ENCODE assay signal across 9 cellular contexts in the genomic region with DNA sequence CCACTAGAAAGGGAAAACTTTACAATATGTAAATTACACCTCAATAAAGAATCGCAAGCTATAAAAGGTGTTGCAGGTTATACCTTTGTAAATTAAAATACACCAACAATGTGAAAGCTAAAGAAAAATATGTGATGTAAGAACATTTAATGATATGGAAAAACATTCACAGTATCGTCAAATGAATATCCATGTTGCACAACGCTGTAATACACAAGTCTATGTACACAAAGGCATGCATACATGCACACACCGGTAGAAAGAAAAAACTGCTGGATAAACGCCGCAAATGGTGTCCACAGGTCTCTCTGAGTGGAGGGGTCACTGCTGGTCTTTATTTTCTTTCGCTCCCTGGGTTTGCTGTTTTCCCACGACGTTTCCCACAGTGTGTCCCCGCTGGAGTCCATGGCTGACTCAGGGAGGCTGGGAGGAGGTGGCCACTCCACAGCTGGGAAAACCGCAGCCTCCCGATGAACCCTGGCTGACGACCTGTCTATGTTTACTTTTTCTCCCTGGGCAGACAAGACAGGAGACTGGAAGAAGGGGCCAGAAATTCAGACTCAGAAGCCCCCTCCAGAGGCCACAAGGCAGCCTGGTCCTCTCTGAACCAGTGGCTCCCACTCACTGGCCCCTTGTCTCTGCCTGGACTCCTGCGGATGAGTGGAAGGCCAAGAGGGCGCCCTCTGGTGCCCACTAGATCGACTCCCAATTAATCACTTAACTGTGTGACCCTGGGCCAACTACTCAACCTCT. TPM values are rescaled to one million over a fixed set of nuclear protein-coding genes. Genes with fewer than 3 reads are reported as not detected.
DNase-seq lines count a peak whose midpoint lies in the region; ATAC-seq and TF ChIP-seq lines count a peak whose summit lies in the region.
"Had no signal": no experiment of that assay in that cellular context is flagged by ENCODE, and none has a peak within 500 bp of the region (broad histone marks: within the 10 kb centered on the region; RNA-seq: fewer than 3 reads in every experiment).

No MANE protein-coding gene starts in this region.

- intact Hi-C loops in heart right ventricle (cut with DNase I), result no loop called here

- DNase-seq in activated effector memory CD4-positive, alpha-beta T cell treated with anti-CD3 and anti-CD28 coated beads, Interleukin-2, amount 50 U/mL, for 16 hours, result peak; percentile 41
- DNase-seq in activated effector memory CD4-positive, alpha-beta T cell treated with Interleukin-2 at 50 U/mL for 16 hours, result no peak
- peak; percentile 50 to 60 for DNase-seq in heart right ventricle
- no peak for DNase-seq in upper lobe of left lung
- DNase-seq in NK-92 treated with Interleukin-12 subunit alpha and Interleukin-12 subunit beta, amount 100 ng/mL, for 24 hours (lab: John Stamatoyannopoulos, UW), result no peak
- DNase-seq: naive B cell had no signal

- H3K9me3 ChIP-seq in SU-DHL-6 (ENCODE audit: insufficient read depth, low read length) (no peaks in the 10 kb centered on the region), heart right ventricle (no peaks in the 10 kb centered on the region), upper lobe of left lung (no peaks in the 10 kb centered on the region)

- no peak overlapping the region for H3K9ac ChIP-seq in SU-DHL-6 (ENCODE audit: low read length)

- H3K79me2 ChIP-seq in SU-DHL-6 (ENCODE audit: insufficient read depth, low read length), result no peaks in the 10 kb centered on the region

- TF ChIP-seq EP300 in upper lobe of left lung (IDR thresholded peaks at IDR 0.05), result no peak

- H3K27ac ChIP-seq in SU-DHL-6 (ENCODE audit: low read depth, low read length) (no peak overlapping the region), heart right ventricle (peak overlapping the region in 2 of 10 donors; percentile 3 to 4), upper lobe of left lung (no peak overlapping the region)

- no peaks in the 10 kb centered on the region for H4K20me1 ChIP-seq in SU-DHL-6 (ENCODE audit: low read depth, low read length)

- no peak for TF ChIP-seq POLR2A in upper lobe of left lung (IDR thresholded peaks at IDR 0.05)

- WGBS in heart right ventricle, 2 donors, result 39 to 40% methylated on average over 16 of the region's 16 CpGs
- WGBS in upper lobe of left lung, 2 donors, result 43 to 49% methylated on average over 13 to 16 of the region's 16 CpGs

- H2AFZ ChIP-seq in SU-DHL-6 (ENCODE audit: low read depth, low read length, severe bottlenecking), result no peak overlapping the region

- peaks cover 0 to 53% (median 3%) of the 10 kb centered on the region in 9 donors for H3K4me1 ChIP-seq in heart right ventricle
- H3K4me1 ChIP-seq in upper lobe of left lung, result peaks cover 0 to 5% (median 0%) of the 10 kb centered on the region in 4 donors

- peak; percentile 44 to 82 (median 68) for ATAC-seq in heart right ventricle
- ATAC-seq in upper lobe of left lung (ENCODE audit: low FRiP score in 2 of 2), result peak; percentile 35 to 83
- no peak for ATAC-seq in HG02610 (IDR thresholded peaks at IDR 0.05; ENCODE audit: unreplicated experiment)
- no peak for ATAC-seq in GM19397 (IDR thresholded peaks at IDR 0.05; ENCODE audit: unreplicated experiment)

- peak; percentile 42 for TF ChIP-seq CTCF in SU-DHL-6 (IDR thresholded peaks at IDR 0.05; ENCODE audit: insufficient read depth, low read length, poor library complexity, severe bottlenecking)
- TF ChIP-seq CTCF in heart right ventricle (IDR thresholded peaks at IDR 0.05), result peak in 7 of 9 donors; percentile 40 to 64 (median 55)
- peak in 2 of 6 experiments; percentile 8 to 15 for TF ChIP-seq CTCF in upper lobe of left lung (IDR thresholded peaks at IDR 0.05)

- no peaks in the 10 kb centered on the region for H3F3A ChIP-seq in SU-DHL-6 (ENCODE audit: insufficient read depth)

- no peaks in the 10 kb centered on the region for H3K9me2 ChIP-seq in SU-DHL-6 (replicated peaks; ENCODE audit: insufficient read depth, low read length)

- no peak overlapping the region for H3K4me2 ChIP-seq in SU-DHL-6 (ENCODE audit: low read depth, low read length, poor library complexity, severe bottlenecking)

- no peak overlapping the region for H3K4me3 ChIP-seq in SU-DHL-6 (ENCODE audit: insufficient read depth, low read length, poor library complexity, severe bottlenecking)
- peak overlapping the region in 1 of 10 donors; percentile 12 for H3K4me3 ChIP-seq in heart right ventricle
- no peak overlapping the region for H3K4me3 ChIP-seq in upper lobe of left lung

- H3K27me3 ChIP-seq in SU-DHL-6 (ENCODE audit: low read length) (no peaks in the 10 kb centered on the region), heart right ventricle (peaks cover 0 to 24% (median 0%) of the 10 kb centered on the region in 7 donors), upper lobe of left lung (no peaks in the 10 kb centered on the region)

- H3K36me3 ChIP-seq in SU-DHL-6 (ENCODE audit: low read length) (no peaks in the 10 kb centered on the region), heart right ventricle (no peaks in the 10 kb centered on the region), upper lobe of left lung (no peaks in the 10 kb centered on the region)

RNA-seq across cellular contexts. Expression of a gene that starts 13.0 kb away (rescaled TPM):
- total RNA-seq in heart right ventricle (1 to 10 TPM in 1 of 10 donors, under 1 TPM in 3, not detected in 6; 0.15 to 1.6 (median 0.18) TPM), upper lobe of left lung (1 to 10 TPM in 1 of 6 donors, under 1 TPM in 4, not detected in 1; 0.14 to 6.3 (median 0.67) TPM)
- under 1 TPM in 1 of 2 donors, not detected in 1; 0.01 TPM for polyA plus RNA-seq in heart right ventricle

RNA-seq across cellular contexts. Expression of a gene that starts 30.5 kb away (rescaled TPM):
- total RNA-seq in heart right ventricle (1 to 10 TPM; 2.7 to 7.7 (median 5.2) TPM), upper lobe of left lung (1 to 10 TPM in 3 of 6 donors, under 1 TPM in 3; 0.15 to 3.1 (median 1.4) TPM)
- 1 to 10 TPM; 2.9 to 6.2 TPM for polyA plus RNA-seq in heart right ventricle

RNA-seq across cellular contexts. Expression of a gene that starts 55.3 kb away (rescaled TPM):
- total RNA-seq in heart right ventricle (1 to 10 TPM in 1 of 10 donors, under 1 TPM in 4, not detected in 5; 0.17 to 3.5 (median 0.23) TPM), upper lobe of left lung (under 1 TPM in 3 of 6 donors, not detected in 3; 0.14 to 0.44 (median 0.30) TPM)
- polyA plus RNA-seq in heart right ventricle, result 1 to 10 TPM in 1 of 2 donors, under 1 TPM in 1; 0.37 to 1.3 TPM

Comparison
In these comparisons a context has a peak if more than half of its experiments do, and no peak if none do; other contexts are left out.
1. DNase-seq: peak in activated effector memory CD4-positive, alpha-beta T cell treated with anti-CD3 and anti-CD28 coated beads, Interleukin-2, amount 50 U/mL, for 16 hours (single experiment) and heart right ventricle (2 of 2); none in activated effector memory CD4-positive, alpha-beta T cell treated with Interleukin-2 at 50 U/mL for 16 hours (single experiment), upper lobe of left lung (0 of 2) and NK-92 treated with Interleukin-12 subunit alpha and Interleukin-12 subunit beta, amount 100 ng/mL, for 24 hours (single experiment).
2. ATAC-seq: peak in heart right ventricle (8 of 8) and upper lobe of left lung (2 of 2); none in HG02610 (single experiment) and GM19397 (single experiment).